8 cellular contexts compared by ENCODE assay signal in genomic region chr16:71847096-71847495, GRCh38. TPM values are rescaled to one million over a fixed set of nuclear protein-coding genes. Genes with fewer than 3 reads are reported as not detected.
DNase-seq lines count a peak whose midpoint lies in the region; ATAC-seq and TF ChIP-seq lines count a peak whose summit lies in the region.

No MANE protein-coding gene starts in this region.

- no peaks in the 10 kb centered on the region for H3K9me3 Mint-ChIP-seq in CD8-positive, alpha-beta memory T cell
- H3K9me3 Mint-ChIP-seq in effector memory CD8-positive, alpha-beta T cell, result no peaks in the 10 kb centered on the region

- peaks cover 11 to 57% (median 18%) of the 10 kb centered on the region in 3 donors for H3K36me3 Mint-ChIP-seq in CD8-positive, alpha-beta memory T cell
- H3K36me3 Mint-ChIP-seq in effector memory CD8-positive, alpha-beta T cell (ENCODE audit: insufficient read depth), result peaks cover 57% of the 10 kb centered on the region

- H4K20me1 ChIP-seq in OCI-LY1 (ENCODE audit: insufficient read depth, low read length), result no peaks in the 10 kb centered on the region

- ATAC-seq in effector memory CD8-positive, alpha-beta T cell (replicated peaks), result no peak
- no peak for ATAC-seq in HG03354 (IDR thresholded peaks at IDR 0.05; ENCODE audit: poor library complexity, severe bottlenecking, unreplicated experiment)
- ATAC-seq in HG03521 (IDR thresholded peaks at IDR 0.05; ENCODE audit: unreplicated experiment), result no peak
- ATAC-seq in HG02981 (IDR thresholded peaks at IDR 0.05; ENCODE audit: unreplicated experiment), result no peak

- H3K4me1 ChIP-seq in CD8-positive, alpha-beta memory T cell (ENCODE audit: insufficient read depth, low read length), result peaks cover 17% of the 10 kb centered on the region
- H3K4me1 ChIP-seq in OCI-LY1 (ENCODE audit: insufficient read depth, low read length, severe bottlenecking) (peaks cover 27% of the 10 kb centered on the region), neutrophil (ENCODE audit: control insufficient read depth in 1 of 2, insufficient read depth in 1 of 2, low read depth in 1 of 2, low read length in 1 of 2) (peaks cover 13 to 19% of the 10 kb centered on the region in 2 experiments)

- CTCF ChIA-PET in CD8-positive, alpha-beta memory T cell (lab: Charles Lee), result interaction anchor here (1.3 to 3.4 kb wide), 2 partner anchors 10 to 35 kb away, joined by 5 to 22 read pairs; no protein-coding TSS in a partner anchor

- H3K27me3 Mint-ChIP-seq in CD8-positive, alpha-beta memory T cell, result no peaks in the 10 kb centered on the region
- H3K27me3 Mint-ChIP-seq in effector memory CD8-positive, alpha-beta T cell, result no peaks in the 10 kb centered on the region

- peak overlapping the region; percentile 98 for H3K4me2 ChIP-seq in OCI-LY1 (ENCODE audit: low read length)

- H3K4me3 ChIP-seq in CD8-positive, alpha-beta memory T cell (ENCODE audit: low read length), result peak overlapping the region; percentile 97
- H3K4me3 ChIP-seq in OCI-LY1 (ENCODE audit: low read depth, low read length, poor library complexity, severe bottlenecking), result peak overlapping the region; percentile 91
- H3K4me3 ChIP-seq in neutrophil (ENCODE audit: low read depth in 1 of 2, low read length in 1 of 2), result peak overlapping the region; percentile 92 to 96

- H2AFZ ChIP-seq in OCI-LY1 (ENCODE audit: low read length), result no peak overlapping the region

- H3K4me1 Mint-ChIP-seq in CD8-positive, alpha-beta memory T cell, result peaks cover 36 to 57% (median 46%) of the 10 kb centered on the region in 3 donors
- H3K4me1 Mint-ChIP-seq in effector memory CD8-positive, alpha-beta T cell (ENCODE audit: low read depth in 2 of 2), result peaks cover 22 to 43% of the 10 kb centered on the region in 2 donors

- H3K9me2 ChIP-seq in OCI-LY1 (ENCODE audit: low read depth, low read length), result no peaks in the 10 kb centered on the region

- no peaks in the 10 kb centered on the region for H3F3A ChIP-seq in OCI-LY1 (ENCODE audit: insufficient read depth, low read length)

- peak overlapping the region; percentile 79; the same call in 1 of the 2 replicates for H3K9ac ChIP-seq in OCI-LY1 (ENCODE audit: low read length)

- no peaks in the 10 kb centered on the region for H3K27me3 ChIP-seq in CD8-positive, alpha-beta memory T cell (ENCODE audit: insufficient read depth, low read length, poor library complexity, severe bottlenecking)
- no peaks in the 10 kb centered on the region for H3K27me3 ChIP-seq in OCI-LY1 (ENCODE audit: insufficient read depth, low read length)
- no peaks in the 10 kb centered on the region for H3K27me3 ChIP-seq in neutrophil

- TF ChIP-seq CTCF in OCI-LY1 (IDR thresholded peaks at IDR 0.05; ENCODE audit: low read length), result no peak
- no peak for TF ChIP-seq CTCF in neutrophil (IDR thresholded peaks at IDR 0.05)

- H3K4me3 Mint-ChIP-seq in CD8-positive, alpha-beta memory T cell, result peak overlapping the region; percentile 91 to 96 (median 94)
- H3K4me3 Mint-ChIP-seq in effector memory CD8-positive, alpha-beta T cell, result peak overlapping the region; percentile 94 to 98

- no peaks in the 10 kb centered on the region for H3K9me3 ChIP-seq in CD8-positive, alpha-beta memory T cell (ENCODE audit: low read length)
- H3K9me3 ChIP-seq in OCI-LY1 (ENCODE audit: low read length), result no peaks in the 10 kb centered on the region
- no peaks in the 10 kb centered on the region for H3K9me3 ChIP-seq in neutrophil

- H3K27ac ChIP-seq in CD8-positive, alpha-beta memory T cell (ENCODE audit: low read depth, low read length), result peak overlapping the region; percentile 90
- H3K27ac ChIP-seq in OCI-LY1 (ENCODE audit: low read depth, low read length, poor library complexity, severe bottlenecking) (no peak overlapping the region), neutrophil (peak overlapping the region; percentile 82)

- H3K27ac Mint-ChIP-seq in CD8-positive, alpha-beta memory T cell, result peak overlapping the region; percentile 77 to 98 (median 92)
- peak overlapping the region; percentile 97 to 98 for H3K27ac Mint-ChIP-seq in effector memory CD8-positive, alpha-beta T cell

- peaks cover 29% of the 10 kb centered on the region for H3K36me3 ChIP-seq in CD8-positive, alpha-beta memory T cell (ENCODE audit: insufficient read depth, low read length)
- peaks cover 43% of the 10 kb centered on the region for H3K36me3 ChIP-seq in OCI-LY1 (ENCODE audit: insufficient read depth, low read length)
- H3K36me3 ChIP-seq in neutrophil, result peaks cover 44% of the 10 kb centered on the region

- POLR2A ChIA-PET in CD8-positive, alpha-beta memory T cell (lab: Charles Lee), result interaction anchor here (1.6 to 2.0 kb wide), 2 partner anchors 9 to 39 kb away, joined by 9 to 11 read pairs; partner anchors contain the start of gene AP1G1

- DNase-seq in CD8-positive, alpha-beta memory T cell, result no peak
- DNase-seq in effector memory CD8-positive, alpha-beta T cell, result no peak
- no peak for DNase-seq in GDM1 (lab: John Stamatoyannopoulos, UW)

- H3K79me2 ChIP-seq in OCI-LY1 (ENCODE audit: insufficient read depth, low read length), result peaks cover 18% of the 10 kb centered on the region

RNA-seq across cellular contexts. Expression of gene ATXN1L, which starts 1.3 kb away (rescaled TPM):
- total RNA-seq in CD8-positive, alpha-beta memory T cell, result 10 to 100 TPM; 16.9 to 19.7 TPM
- polyA plus RNA-seq in CD8-positive, alpha-beta memory T cell, result 11.9 TPM

RNA-seq across cellular contexts. Expression of gene ZNF821, which starts 36.9 kb away (rescaled TPM):
- total RNA-seq in CD8-positive, alpha-beta memory T cell, result 1 to 10 TPM; 3.3 to 5.3 TPM
- polyA plus RNA-seq in CD8-positive, alpha-beta memory T cell, result 12.6 TPM

RNA-seq across cellular contexts. Expression of gene AP1G1, which starts 38.5 kb away (rescaled TPM):
- total RNA-seq in CD8-positive, alpha-beta memory T cell, result 10 to 100 TPM; 80.4 to 83.3 TPM
- polyA plus RNA-seq in CD8-positive, alpha-beta memory T cell, result 10.9 TPM

RNA-seq across cellular contexts. Expression of gene IST1, which starts 48.2 kb away (rescaled TPM):
- 100 to 1,000 TPM; 172 to 177 TPM for total RNA-seq in CD8-positive, alpha-beta memory T cell
- 144 TPM for polyA plus RNA-seq in CD8-positive, alpha-beta memory T cell
